16 cellular contexts compared by ENCODE assay signal in the genomic region with DNA sequence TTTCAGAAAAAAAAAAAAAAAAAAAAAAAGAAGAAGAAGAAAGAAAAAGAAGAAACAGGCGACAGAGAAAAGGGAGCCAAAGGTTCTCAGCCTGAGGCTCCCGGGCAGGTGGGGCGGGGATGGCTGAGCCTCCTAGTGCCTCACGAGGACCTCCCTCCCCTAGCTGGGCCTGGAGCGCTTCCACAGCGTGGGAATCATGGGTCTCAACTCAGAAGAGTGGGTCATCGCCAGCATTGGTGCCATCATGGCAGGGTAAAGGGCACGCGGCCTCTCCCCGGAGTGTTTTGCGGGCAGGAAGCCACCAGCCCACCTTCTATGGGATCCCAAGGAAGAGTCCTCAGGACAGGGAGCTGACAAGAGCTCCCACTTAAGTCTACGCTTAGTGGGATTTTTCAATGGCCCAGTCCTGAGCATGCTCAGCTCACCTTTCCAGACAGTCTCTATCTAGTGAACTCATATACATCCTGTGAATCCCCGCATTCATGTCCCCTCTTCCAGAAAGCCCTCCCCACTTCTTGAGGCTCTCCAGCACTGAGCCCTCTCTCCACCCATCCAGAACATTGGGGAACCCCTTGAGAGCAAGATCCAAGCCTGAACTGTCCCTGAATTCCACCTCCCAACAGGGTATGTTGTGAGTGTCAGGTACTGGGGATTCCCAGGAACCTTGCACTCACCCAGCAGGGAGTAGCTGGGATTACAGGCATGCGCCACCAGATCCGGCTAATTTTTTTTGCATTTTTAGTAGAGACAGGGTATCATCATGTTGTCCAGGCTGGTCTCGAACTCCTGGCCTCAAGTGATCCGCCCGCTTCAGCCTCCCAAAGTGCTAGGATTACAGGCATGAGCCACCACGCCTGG.
"Had no signal": no experiment of that assay in that cellular context is flagged by ENCODE, and none has a peak within 500 bp of the region (broad histone marks: within the 10 kb centered on the region; RNA-seq: fewer than 3 reads in every experiment).

No MANE protein-coding gene starts in this region.

- DNase-seq: activated CD4-positive, alpha-beta T cell treated with anti-CD3 and anti-CD28 coated beads, Interleukin-2, amount 50 U/mL, for 4 hours; activated gamma-delta T cell; cerebellar nuclear complex; effector memory CD4-positive, alpha-beta T cell; esophagus squamous epithelium; mucosa of descending colon; naive B cell; retina; stimulated activated CD4-positive, alpha-beta T cell treated with anti-CD3 and anti-CD28 coated beads, Interleukin-12 subunit alpha, Interleukin-12 subunit beta, amount 100 ng/mL, for 4 hours; stimulated activated CD4-positive, alpha-beta T cell treated with anti-CD3 and anti-CD28 coated beads, Interleukin-1b, Interleukin-23, amount 100 ng/mL, for 48 hours; stimulated activated CD8-positive, alpha-beta memory T cell treated with anti-CD3 and anti-CD28 coated beads, Interleukin-4, amount 100 ng/mL, for 48 hours; stimulated activated naive CD4-positive, alpha-beta T cell treated with Interleukin-2 at 50 U/mL for 16 hours had no signal

- ATAC-seq: mucosa of descending colon had no signal

- H3K27me3 ChIP-seq: adrenal gland, esophagus squamous epithelium, hepatocyte, tibial artery, vagina had no signal

- H3K9me3 ChIP-seq: adrenal gland, esophagus squamous epithelium, mucosa of descending colon, tibial artery, vagina had no signal

- H3K4me3 ChIP-seq: adrenal gland, esophagus squamous epithelium, hepatocyte, mucosa of descending colon, tibial artery, vagina had no signal

- H3K4me2 ChIP-seq: hepatocyte had no signal

- H2AFZ ChIP-seq: hepatocyte had no signal

- H3K27ac ChIP-seq: adrenal gland, esophagus squamous epithelium, hepatocyte, tibial artery, vagina had no signal

- H3K36me3 ChIP-seq: adrenal gland, esophagus squamous epithelium, tibial artery, vagina had no signal
